In the genomic region with DNA sequence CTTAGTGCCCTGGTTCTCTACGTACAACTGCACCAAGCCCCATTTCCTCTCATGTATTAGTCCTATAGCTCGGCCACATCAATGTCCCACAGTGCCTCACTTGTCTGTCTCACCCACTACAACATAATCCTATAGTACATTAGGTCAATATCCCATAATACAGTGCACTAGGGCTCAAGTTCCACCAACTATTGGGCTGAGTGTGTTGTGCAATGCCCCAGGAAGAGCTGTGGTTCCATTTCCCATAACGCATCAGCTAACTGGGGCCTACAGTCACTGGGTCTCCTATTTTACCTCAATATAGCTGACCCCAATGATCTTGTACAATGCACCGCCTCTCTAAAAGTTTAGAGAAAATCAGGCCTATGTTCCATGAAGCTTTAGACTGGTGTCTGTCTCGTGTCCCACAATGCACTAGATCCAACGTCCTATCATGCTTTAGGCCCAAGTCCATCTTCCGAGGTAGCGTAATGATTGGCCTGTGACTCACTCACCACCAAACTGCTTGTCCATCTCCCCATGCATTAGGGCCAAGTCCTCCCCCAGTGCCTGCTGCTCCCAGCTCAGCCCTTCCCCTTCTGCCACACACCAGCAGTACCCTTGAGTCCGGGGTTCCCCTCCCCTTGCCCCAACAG, we compare ENCODE assay signal across 26 cellular contexts. TPM values are rescaled to one million over a fixed set of nuclear protein-coding genes. Genes with fewer than 3 reads are reported as not detected.
DNase-seq lines count a peak whose midpoint lies in the region; ATAC-seq, FAIRE-seq and TF ChIP-seq lines count a peak whose summit lies in the region.
"Had no signal": no experiment of that assay in that cellular context is flagged by ENCODE, and none has a peak within 500 bp of the region (broad histone marks: within the 10 kb centered on the region; RNA-seq: fewer than 3 reads in every experiment).

No MANE protein-coding gene starts in this region.

- no peak for FAIRE-seq in urothelium cell line (lab: Jason Lieb, UNC)
- FAIRE-seq: A204.1 had no signal

- no peak overlapping the region for H3K4me3 Mint-ChIP-seq in activated CD4-positive, alpha-beta T cell treated with anti-CD3 and anti-CD28 coated beads, Interleukin-2, amount 10 ng/mL, durations not matched to agents 7 days and 5 days
- H3K4me3 Mint-ChIP-seq in natural killer cell: no peak overlapping the region
- H3K4me3 Mint-ChIP-seq: activated CD8-positive, alpha-beta T cell treated with anti-CD3 and anti-CD28 coated beads for 36 hours; B cell; stimulated activated naive CD8-positive, alpha-beta T cell treated with anti-CD3 and anti-CD28 coated beads, Interleukin-15, amount 100 ng/mL, for 72 hours had no signal

- ATAC-seq in GM18520 (IDR thresholded peaks at IDR 0.05; ENCODE audit: unreplicated experiment) (no peak), natural killer cell (no peak)
- ATAC-seq: activated CD8-positive, alpha-beta T cell treated with anti-CD3 and anti-CD28 coated beads for 36 hours; stimulated activated naive CD8-positive, alpha-beta T cell treated with anti-CD3 and anti-CD28 coated beads, Interleukin-15, amount 100 ng/mL, for 72 hours had no signal

- intact Hi-C loops in natural killer cell (cut with micrococcal nuclease): no loop called here

- CTCF ChIA-PET in activated CD4-positive, alpha-beta T cell treated with anti-CD3 and anti-CD28 coated beads, Interleukin-2, amount 10 ng/mL, durations not matched to agents 7 days and 5 days (lab: Charles Lee): no interaction called here

- peaks cover 11% of the 10 kb centered on the region for H3K4me1 Mint-ChIP-seq in activated CD4-positive, alpha-beta T cell treated with anti-CD3 and anti-CD28 coated beads, Interleukin-2, amount 10 ng/mL, durations not matched to agents 7 days and 5 days
- peaks cover 5 to 7% of the 10 kb centered on the region in 2 donors for H3K4me1 Mint-ChIP-seq in natural killer cell
- H3K4me1 Mint-ChIP-seq: B cell had no signal

- no peaks in the 10 kb centered on the region for H3K27me3 Mint-ChIP-seq in activated CD4-positive, alpha-beta T cell treated with anti-CD3 and anti-CD28 coated beads, Interleukin-2, amount 10 ng/mL, durations not matched to agents 7 days and 5 days
- no peaks in the 10 kb centered on the region for H3K27me3 Mint-ChIP-seq in natural killer cell (ENCODE audit: low read depth in 2 of 2)
- H3K27me3 Mint-ChIP-seq: activated CD8-positive, alpha-beta T cell treated with anti-CD3 and anti-CD28 coated beads for 36 hours; B cell; stimulated activated naive CD8-positive, alpha-beta T cell treated with anti-CD3 and anti-CD28 coated beads, Interleukin-15, amount 100 ng/mL, for 72 hours had no signal

- in situ Hi-C loops in ACHN (cut with HindIII; ENCODE audit: low pct_ligation_motif_present, low pct_unique_long_range_greater_than_20kb, low sequenced_read_pairs): no loop called here

- TF ChIP-seq CTCF in choroid plexus epithelial cell (conservative IDR thresholded peaks at IDR 0.05; ENCODE audit: low read depth, low read length): no peak
- no peak for TF ChIP-seq CTCF in natural killer cell (IDR thresholded peaks at IDR 0.05)

- no peaks in the 10 kb centered on the region for H3K36me3 Mint-ChIP-seq in activated CD4-positive, alpha-beta T cell treated with anti-CD3 and anti-CD28 coated beads, Interleukin-2, amount 10 ng/mL, durations not matched to agents 7 days and 5 days (ENCODE audit: low read depth)
- H3K36me3 Mint-ChIP-seq in natural killer cell: no peaks in the 10 kb centered on the region

- no peak for DNase-seq in activated CD4-positive, alpha-beta T cell treated with anti-CD3 and anti-CD28 coated beads, Interleukin-2, amount 10 ng/mL, durations not matched to agents 7 days and 5 days
- no peak for DNase-seq in activated CD4-positive, alpha-beta T cell treated with anti-CD3 and anti-CD28 coated beads, Interleukin-2, amount 50 U/mL, for 4 hours
- DNase-seq in MV-4-11 (lab: John Stamatoyannopoulos, UW): peak; percentile 98
- DNase-seq in choroid plexus epithelial cell (ENCODE audit: low read depth): peak; percentile 17
- no peak for DNase-seq in urothelium cell line (ENCODE audit: low spot score)
- no peak for DNase-seq in natural killer cell
- DNase-seq in ACHN: no peak
- DNase-seq: activated CD8-positive, alpha-beta T cell treated with anti-CD3 and anti-CD28 coated beads for 36 hours; activated naive CD4-positive, alpha-beta T cell; activated T-cell treated with anti-CD3 and anti-CD28 coated beads, Interleukin-2, amount 50 U/mL, for 1 hour; Caco-2; cortex of kidney; glutamatergic neuron; H7; mammary epithelial cell; NCI-H2081 treated with DMSO at 0.1 percent for 48 hours; NK-92 treated with Interleukin-12 subunit alpha and Interleukin-12 subunit beta, amount 100 ng/mL, for 24 hours; stimulated activated CD4-positive, alpha-beta T cell treated with anti-CD3 and anti-CD28 coated beads, Interleukin-4, amount 100 ng/mL, for 4 hours; stimulated activated naive CD8-positive, alpha-beta T cell treated with anti-CD3 and anti-CD28 coated beads, Interleukin-15, amount 100 ng/mL, for 72 hours; T1000; tibial artery had no signal

- H3K4me3 ChIP-seq in choroid plexus epithelial cell (ENCODE audit: low read depth, low read length): no peak overlapping the region
- H3K4me3 ChIP-seq: tibial artery had no signal

- peaks cover 5% of the 10 kb centered on the region for H3K9me3 Mint-ChIP-seq in activated CD4-positive, alpha-beta T cell treated with anti-CD3 and anti-CD28 coated beads, Interleukin-2, amount 10 ng/mL, durations not matched to agents 7 days and 5 days
- no peaks in the 10 kb centered on the region for H3K9me3 Mint-ChIP-seq in natural killer cell
- H3K9me3 Mint-ChIP-seq: activated CD8-positive, alpha-beta T cell treated with anti-CD3 and anti-CD28 coated beads for 36 hours; stimulated activated naive CD8-positive, alpha-beta T cell treated with anti-CD3 and anti-CD28 coated beads, Interleukin-15, amount 100 ng/mL, for 72 hours had no signal

- POLR2A ChIA-PET in activated CD4-positive, alpha-beta T cell treated with anti-CD3 and anti-CD28 coated beads, Interleukin-2, amount 10 ng/mL, durations not matched to agents 7 days and 5 days (lab: Charles Lee): interaction anchor here (0.6 kb wide), 1 partner anchor 1592 kb away, joined by 5 read pairs; no protein-coding TSS in a partner anchor

- peak overlapping the region; percentile 16 for H3K27ac Mint-ChIP-seq in activated CD4-positive, alpha-beta T cell treated with anti-CD3 and anti-CD28 coated beads, Interleukin-2, amount 10 ng/mL, durations not matched to agents 7 days and 5 days
- no peak overlapping the region for H3K27ac Mint-ChIP-seq in natural killer cell
- H3K27ac Mint-ChIP-seq: activated CD8-positive, alpha-beta T cell treated with anti-CD3 and anti-CD28 coated beads for 36 hours; B cell; stimulated activated naive CD8-positive, alpha-beta T cell treated with anti-CD3 and anti-CD28 coated beads, Interleukin-15, amount 100 ng/mL, for 72 hours had no signal

RNA-seq across cellular contexts. Expression of a gene that starts 21.8 kb away (rescaled TPM):
- 1 to 10 TPM; 4.5 to 5.4 TPM for total RNA-seq in activated CD4-positive, alpha-beta T cell treated with anti-CD3 and anti-CD28 coated beads, Interleukin-2, amount 10 ng/mL, durations not matched to agents 7 days and 5 days
- 1 to 10 TPM in 2 of 3 donors, under 1 TPM in 1; 0.35 to 2.4 (median 1.7) TPM for total RNA-seq in natural killer cell
- total RNA-seq: Caco-2, fibroblast of lung, mammary epithelial cell, NCI-H460 had no signal

RNA-seq across cellular contexts. Expression of a gene that starts 25.5 kb away (rescaled TPM):
- total RNA-seq in activated CD4-positive, alpha-beta T cell treated with anti-CD3 and anti-CD28 coated beads, Interleukin-2, amount 10 ng/mL, durations not matched to agents 7 days and 5 days: 10 to 100 TPM; 77.2 to 87.9 TPM
- total RNA-seq in natural killer cell: 100 to 1,000 TPM; 137 to 163 (median 161) TPM

RNA-seq across cellular contexts. Expression of a gene that starts 50.4 kb away (rescaled TPM):
- 1 to 10 TPM in 1 of 2 experiments, under 1 TPM in 1; 0.79 to 1.3 TPM for total RNA-seq in activated CD4-positive, alpha-beta T cell treated with anti-CD3 and anti-CD28 coated beads, Interleukin-2, amount 10 ng/mL, durations not matched to agents 7 days and 5 days
- under 1 TPM; 0.34 to 0.78 (median 0.73) TPM for total RNA-seq in natural killer cell

RNA-seq across cellular contexts. Expression of a gene that starts 51.9 kb away (rescaled TPM):
- total RNA-seq in activated CD4-positive, alpha-beta T cell treated with anti-CD3 and anti-CD28 coated beads, Interleukin-2, amount 10 ng/mL, durations not matched to agents 7 days and 5 days: 1 to 10 TPM; 3.7 to 4.9 TPM
- 1 to 10 TPM; 2.3 to 2.9 (median 2.4) TPM for total RNA-seq in natural killer cell

Comparison
In these comparisons a context has a peak if more than half of its experiments do, and no peak if none do; other contexts are left out.
1. DNase-seq: peak in MV-4-11 (single experiment) and choroid plexus epithelial cell (single experiment); none in activated CD4-positive, alpha-beta T cell treated with anti-CD3 and anti-CD28 coated beads, Interleukin-2, amount 10 ng/mL, durations not matched to agents 7 days and 5 days (single experiment), activated CD4-positive, alpha-beta T cell treated with anti-CD3 and anti-CD28 coated beads, Interleukin-2, amount 50 U/mL, for 4 hours (0 of 2), urothelium cell line (single experiment), natural killer cell (single experiment) and ACHN (single experiment).